Comparison of ENCODE assay signal across 11 cellular contexts in the genomic region with DNA sequence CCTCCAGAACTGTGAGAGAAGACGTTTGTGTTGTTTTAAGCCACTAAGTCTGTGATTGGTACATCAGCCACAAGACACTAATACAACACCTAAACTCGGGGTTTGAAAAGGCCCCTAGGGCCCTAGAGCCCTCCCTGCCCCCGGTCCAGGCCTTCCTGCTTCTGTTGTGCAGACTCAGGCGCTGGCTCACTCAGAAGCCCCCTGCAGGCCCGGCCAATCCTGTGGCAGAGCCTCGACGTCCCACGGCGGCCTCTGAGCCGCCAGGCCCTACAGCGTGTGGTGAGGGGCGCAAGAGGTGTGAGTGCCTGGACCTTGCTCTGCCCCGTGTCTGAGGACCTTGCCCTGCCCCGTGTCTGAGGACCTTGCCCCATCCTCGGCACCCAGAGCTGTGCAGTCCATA. TPM values are rescaled to one million over a fixed set of nuclear protein-coding genes. Genes with fewer than 3 reads are reported as not detected.
"Had no signal": no experiment of that assay in that cellular context is flagged by ENCODE, and none has a peak within 500 bp of the region (broad histone marks: within the 10 kb centered on the region; RNA-seq: fewer than 3 reads in every experiment).

No MANE protein-coding gene starts in this region.

RNA-seq across cellular contexts. Expression of a gene that starts 3.1 kb away (rescaled TPM):
- total RNA-seq: PC-3, PC-9, Peyer's patch, Right ventricle myocardium inferior, Right ventricle myocardium superior, RPMI7951, SJCRH30, SJSA1, SK-MEL-5, T-cell had no signal
- polyA plus RNA-seq: SK-N-SH had no signal
